ENCODE assay signal across 1 cellular context in genomic region chr13:23755040-23755439, GRCh38.
TF ChIP-seq lines count a peak whose summit lies in the region.

No MANE protein-coding gene starts in this region.

TF ChIP-seq in H1, 55 proteins besides CTCF, POLR2A, EP300 and RAD21:
- TF ChIP-seq ZNF274 (IDR thresholded peaks at IDR 0.05; ENCODE audit: borderline replicate concordance, extremely low read depth, low read length) (no peak), ATF3 (IDR thresholded peaks at IDR 0.05; ENCODE audit: insufficient read depth, low read depth, low read length) (no peak), SP1 (IDR thresholded peaks at IDR 0.05; ENCODE audit: low read depth, low read length) (no peak), RXRA (IDR thresholded peaks at IDR 0.05; ENCODE audit: insufficient read depth, low read depth, low read length) (no peak), SP2 (IDR thresholded peaks at IDR 0.05; ENCODE audit: low read length) (no peak), SIRT6 (IDR thresholded peaks at IDR 0.05; ENCODE audit: low read length) (no peak), POLR2AphosphoS5 (IDR thresholded peaks at IDR 0.05; ENCODE audit: low read depth, low read length) (no peak), HDAC2 (IDR thresholded peaks at IDR 0.05; ENCODE audit: borderline replicate concordance in 1 of 2, low read depth in 2 of 2, low read length in 2 of 2) (no peak), KDM4A (IDR thresholded peaks at IDR 0.05; ENCODE audit: low read depth, low read length, severe bottlenecking) (no peak), KDM1A (IDR thresholded peaks at IDR 0.05; ENCODE audit: borderline replicate concordance, low read length) (no peak), ASH2L (IDR thresholded peaks at IDR 0.05; ENCODE audit: low read length) (no peak), MAFK (IDR thresholded peaks at IDR 0.05; ENCODE audit: low read depth, low read length) (no peak), GTF2F1 (IDR thresholded peaks at IDR 0.05; ENCODE audit: borderline replicate concordance, low read depth, low read length) (no peak), CBX8 (IDR thresholded peaks at IDR 0.05; ENCODE audit: borderline replicate concordance, low read depth, low read length) (no peak), SAP30 (IDR thresholded peaks at IDR 0.05; ENCODE audit: insufficient read depth, insufficient replicate concordance, low read length) (no peak)
